Comparison of ENCODE assay signal across 17 cellular contexts in the genomic region with DNA sequence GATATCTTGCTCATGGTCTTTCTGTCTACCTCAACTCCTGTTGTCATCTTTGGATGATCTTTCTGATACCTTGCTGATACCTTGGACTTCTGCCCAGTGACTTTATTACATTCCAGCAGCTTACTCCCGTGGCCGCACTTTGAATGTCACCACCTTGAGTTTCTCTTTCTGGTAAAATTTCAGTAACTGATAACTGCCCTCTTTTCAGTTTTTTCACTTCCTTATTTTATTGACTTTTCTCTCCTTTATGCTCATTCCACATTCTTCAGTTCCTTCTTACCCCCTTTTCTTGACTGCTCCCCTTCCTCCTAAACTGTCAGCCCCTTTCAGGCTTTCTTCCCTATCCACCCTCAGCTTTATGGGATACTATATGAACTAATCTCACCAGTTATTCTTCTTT. TPM values are rescaled to one million over a fixed set of nuclear protein-coding genes. Genes with fewer than 3 reads are reported as not detected.
DNase-seq lines count a peak whose midpoint lies in the region; ATAC-seq, FAIRE-seq and TF ChIP-seq lines count a peak whose summit lies in the region.
"Had no signal": no experiment of that assay in that cellular context is flagged by ENCODE, and none has a peak within 500 bp of the region (broad histone marks: within the 10 kb centered on the region; RNA-seq: fewer than 3 reads in every experiment).

No MANE protein-coding gene starts in this region.

- no peak for ATAC-seq in activated naive CD4-positive, alpha-beta T cell treated with anti-CD3 and anti-CD28 coated beads, Interleukin-2, amount 50 U/mL, for 72 hours
- ATAC-seq in HG03520 (IDR thresholded peaks at IDR 0.05; ENCODE audit: unreplicated experiment) = peak; percentile 38
- ATAC-seq in stimulated activated naive B cell treated with anti-CD40 and anti-IgM and Interleukin-4, amounts not matched to agents 10 μg/mL and 1 μg/mL and 100 μg/mL, for 72 hours (replicated peaks) = peak; percentile 74
- ATAC-seq: PC-3 had no signal

- H3K27ac Mint-ChIP-seq in activated naive CD4-positive, alpha-beta T cell treated with anti-CD3 and anti-CD28 coated beads, Interleukin-2, amount 50 U/mL, for 72 hours = peak overlapping the region; percentile 1 to 89
- H3K27ac Mint-ChIP-seq in stimulated activated naive B cell treated with anti-CD40 and anti-IgM and Interleukin-4, amounts not matched to agents 10 μg/mL and 1 μg/mL and 100 μg/mL, for 72 hours = no peak overlapping the region

- H3K4me3 Mint-ChIP-seq in stimulated activated naive B cell treated with anti-CD40 and anti-IgM and Interleukin-4, amounts not matched to agents 10 μg/mL and 1 μg/mL and 100 μg/mL, for 72 hours = peak overlapping the region in 1 of 2 donors; percentile 33
- H3K4me3 Mint-ChIP-seq: activated naive CD8-positive, alpha-beta T cell treated with anti-CD3 and anti-CD28 coated beads for 36 hours had no signal

- no peaks in the 10 kb centered on the region for H3K9me3 Mint-ChIP-seq in activated naive CD4-positive, alpha-beta T cell treated with anti-CD3 and anti-CD28 coated beads, Interleukin-2, amount 50 U/mL, for 72 hours
- peaks cover 0 to 4% of the 10 kb centered on the region in 2 donors for H3K9me3 Mint-ChIP-seq in stimulated activated naive B cell treated with anti-CD40 and anti-IgM and Interleukin-4, amounts not matched to agents 10 μg/mL and 1 μg/mL and 100 μg/mL, for 72 hours
- H3K9me3 Mint-ChIP-seq: activated naive CD8-positive, alpha-beta T cell treated with anti-CD3 and anti-CD28 coated beads for 36 hours had no signal

- TF ChIP-seq POLR2A in H54 (IDR thresholded peaks at IDR 0.05; ENCODE audit: low read depth, low read length) = no peak

- no peak for DNase-seq in activated naive CD4-positive, alpha-beta T cell treated with anti-CD3 and anti-CD28 coated beads, Interleukin-2, amount 50 U/mL, for 72 hours (ENCODE audit: low spot score in 2 of 2)
- DNase-seq in activated naive CD4-positive, alpha-beta T cell treated with Interleukin-2 at 50 U/mL for 16 hours = no peak
- no peak for DNase-seq in H54 (ENCODE audit: insufficient read length, low spot score)
- no peak for DNase-seq in stimulated activated naive B cell treated with anti-CD40 and anti-IgM and Interleukin-4, amounts not matched to agents 10 μg/mL and 1 μg/mL and 100 μg/mL, for 72 hours
- no peak for DNase-seq in stimulated activated CD4-positive, alpha-beta T cell treated with anti-CD3 and anti-CD28 coated beads, Interleukin-4, amount 100 ng/mL, for 1 hour
- no peak for DNase-seq in NCI-H1417 treated with DMSO at 0.1 percent for 48 hours (lab: John Stamatoyannopoulos, UW)
- no peak for DNase-seq in NCI-H1436 treated with DMSO at 0.1 percent for 48 hours (lab: John Stamatoyannopoulos, UW)
- DNase-seq: ACHN; activated CD4-positive, alpha-beta T cell treated with anti-CD3 and anti-CD28 coated beads, Interleukin-2, amount 50 U/mL, for 48 hours; activated naive CD8-positive, alpha-beta T cell treated with anti-CD3 and anti-CD28 coated beads for 36 hours; esophagus squamous epithelium; H7; NCI-H2171 treated with DMSO at 0.1 percent for 48 hours; occipital lobe; PC-3; T-helper 1 cell had no signal

- no peaks in the 10 kb centered on the region for H3K27me3 Mint-ChIP-seq in stimulated activated naive B cell treated with anti-CD40 and anti-IgM and Interleukin-4, amounts not matched to agents 10 μg/mL and 1 μg/mL and 100 μg/mL, for 72 hours
- H3K27me3 Mint-ChIP-seq: activated naive CD8-positive, alpha-beta T cell treated with anti-CD3 and anti-CD28 coated beads for 36 hours had no signal

- peaks cover 12 to 40% of the 10 kb centered on the region in 2 donors for H3K36me3 Mint-ChIP-seq in activated naive CD4-positive, alpha-beta T cell treated with anti-CD3 and anti-CD28 coated beads, Interleukin-2, amount 50 U/mL, for 72 hours
- peaks cover 48 to 64% of the 10 kb centered on the region in 2 donors for H3K36me3 Mint-ChIP-seq in stimulated activated naive B cell treated with anti-CD40 and anti-IgM and Interleukin-4, amounts not matched to agents 10 μg/mL and 1 μg/mL and 100 μg/mL, for 72 hours

- FAIRE-seq in H54 (lab: Jason Lieb, UNC) = peak; percentile 74

- H3K4me1 Mint-ChIP-seq in stimulated activated naive B cell treated with anti-CD40 and anti-IgM and Interleukin-4, amounts not matched to agents 10 μg/mL and 1 μg/mL and 100 μg/mL, for 72 hours = peaks cover 15 to 29% of the 10 kb centered on the region in 2 donors

RNA-seq across cellular contexts. Expression of gene FBXO4, which starts 7.0 kb away (rescaled TPM):
- 10 to 100 TPM in 1 of 2 donors, 1 to 10 TPM in 1; 3.8 to 21.0 TPM for total RNA-seq in activated naive CD4-positive, alpha-beta T cell treated with anti-CD3 and anti-CD28 coated beads, Interleukin-2, amount 50 U/mL, for 72 hours

RNA-seq across cellular contexts. Expression of gene RIMOC1, which starts 14.0 kb away (rescaled TPM):
- 10 to 100 TPM; 23.6 to 37.6 TPM for total RNA-seq in activated naive CD4-positive, alpha-beta T cell treated with anti-CD3 and anti-CD28 coated beads, Interleukin-2, amount 50 U/mL, for 72 hours

RNA-seq across cellular contexts. Expression of gene OXCT1, which starts 47.9 kb away (rescaled TPM):
- total RNA-seq in activated naive CD4-positive, alpha-beta T cell treated with anti-CD3 and anti-CD28 coated beads, Interleukin-2, amount 50 U/mL, for 72 hours = 10 to 100 TPM; 74.5 to 85.5 TPM

Comparison
In these comparisons a context has a peak if more than half of its experiments do, and no peak if none do; other contexts are left out.
1. ATAC-seq: peak in HG03520 (single experiment) and stimulated activated naive B cell treated with anti-CD40 and anti-IgM and Interleukin-4, amounts not matched to agents 10 μg/mL and 1 μg/mL and 100 μg/mL, for 72 hours (2 of 2); none in activated naive CD4-positive, alpha-beta T cell treated with anti-CD3 and anti-CD28 coated beads, Interleukin-2, amount 50 U/mL, for 72 hours (0 of 2).